In the genomic region with DNA sequence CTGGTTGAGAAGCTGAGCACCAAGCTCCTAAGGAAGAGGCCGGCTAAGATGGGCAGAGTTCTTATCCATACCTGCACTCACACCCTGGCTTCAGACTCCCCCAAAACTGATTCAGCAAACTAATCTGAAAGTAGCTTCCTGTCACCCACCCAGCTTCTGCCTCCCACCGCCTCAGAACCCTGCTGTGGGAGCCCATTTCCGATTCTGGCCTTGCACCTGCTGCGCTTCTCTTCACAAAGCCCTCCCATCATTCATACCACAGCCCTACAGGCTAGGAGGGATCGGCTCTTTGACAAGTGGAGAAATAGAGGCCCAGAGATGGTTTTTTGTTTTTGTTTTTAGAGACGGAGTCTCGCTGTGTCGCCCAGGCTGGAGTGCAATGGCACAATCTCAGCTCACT, we compare ENCODE assay signal across 20 cellular contexts. TPM values are rescaled to one million over a fixed set of nuclear protein-coding genes. Genes with fewer than 3 reads are reported as not detected.
A peak's percentile ranks its signal among the peaks of the same experiment; 100 is the strongest.
DNase-seq lines count a peak whose midpoint lies in the region; ATAC-seq and TF ChIP-seq lines count a peak whose summit lies in the region.
"Had no signal": no experiment of that assay in that cellular context is flagged by ENCODE, and none has a peak within 500 bp of the region (broad histone marks: within the 10 kb centered on the region; RNA-seq: fewer than 3 reads in every experiment).

No MANE protein-coding gene starts in this region.

- no peaks in the 10 kb centered on the region for H3K9me3 ChIP-seq in KOPT-K1 (ENCODE audit: insufficient read depth, low read length, poor library complexity, severe bottlenecking)
- H3K9me3 ChIP-seq in neutrophil, result no peaks in the 10 kb centered on the region
- H3K9me3 ChIP-seq: A549, gastroesophageal sphincter, Peyer's patch, SK-N-SH, upper lobe of right lung had no signal

- peak overlapping the region; percentile 83 for H3K27ac ChIP-seq in KOPT-K1 (ENCODE audit: low read depth, low read length, poor library complexity, severe bottlenecking)
- H3K27ac ChIP-seq in neutrophil, result peak overlapping the region; percentile 86
- no peak overlapping the region for H3K27ac ChIP-seq in foreskin keratinocyte
- H3K27ac ChIP-seq: Peyer's patch, upper lobe of right lung had no signal

- no peak overlapping the region for H3K4me3 Mint-ChIP-seq in activated CD4-positive, alpha-beta T cell treated with anti-CD3 and anti-CD28 coated beads, Interleukin-2, amount 10 ng/mL, durations not matched to agents 7 days and 5 days
- peak overlapping the region; percentile 22 for H3K4me3 Mint-ChIP-seq in activated naive CD8-positive, alpha-beta T cell treated with anti-CD3 and anti-CD28 coated beads, Interleukin-2, amount 50 U/mL, for 24 hours

- peaks cover 34 to 45% of the 10 kb centered on the region in 2 experiments for H3K4me1 ChIP-seq in neutrophil (ENCODE audit: control insufficient read depth in 1 of 2, insufficient read depth in 1 of 2, low read depth in 1 of 2, low read length in 1 of 2)
- peaks cover 10% of the 10 kb centered on the region for H3K4me1 ChIP-seq in foreskin keratinocyte
- H3K4me1 ChIP-seq: Peyer's patch had no signal

- H3K4me3 ChIP-seq in neutrophil (ENCODE audit: low read depth in 1 of 2, low read length in 1 of 2), result no peak overlapping the region
- H3K4me3 ChIP-seq: A549, gastroesophageal sphincter, Peyer's patch, upper lobe of right lung had no signal

- no peak for DNase-seq in activated CD4-positive, alpha-beta T cell treated with anti-CD3 and anti-CD28 coated beads, Interleukin-2, amount 10 ng/mL, durations not matched to agents 7 days and 5 days
- no peak for DNase-seq in activated CD4-positive, alpha-beta T cell treated with anti-CD3 and anti-CD28 coated beads for 48 hours
- DNase-seq in activated naive CD8-positive, alpha-beta T cell treated with anti-CD3 and anti-CD28 coated beads, Interleukin-2, amount 50 U/mL, for 24 hours, result no peak
- no peak for DNase-seq in amniotic stem cell (lab: John Stamatoyannopoulos, UW)
- no peak for DNase-seq in NCI-H2196 (lab: John Stamatoyannopoulos, UW; ENCODE audit: unreplicated experiment)
- DNase-seq in foreskin keratinocyte, result no peak
- DNase-seq: activated CD4-positive, alpha-beta T cell treated with anti-CD3 and anti-CD28 coated beads, Interleukin-2, amount 50 U/mL, for 1 hour; CD4-positive, alpha-beta memory T cell; MM.1S; NCI-H82; nucleus accumbens; Peyer's patch; right cardiac atrium; SK-N-SH; upper lobe of right lung had no signal

- H3K27ac Mint-ChIP-seq in activated CD4-positive, alpha-beta T cell treated with anti-CD3 and anti-CD28 coated beads, Interleukin-2, amount 10 ng/mL, durations not matched to agents 7 days and 5 days, result peak overlapping the region; percentile 46
- peak overlapping the region; percentile 83 for H3K27ac Mint-ChIP-seq in activated naive CD8-positive, alpha-beta T cell treated with anti-CD3 and anti-CD28 coated beads, Interleukin-2, amount 50 U/mL, for 24 hours

- POLR2A ChIA-PET in activated CD4-positive, alpha-beta T cell treated with anti-CD3 and anti-CD28 coated beads, Interleukin-2, amount 10 ng/mL, durations not matched to agents 7 days and 5 days (lab: Charles Lee), result no interaction called here

- ATAC-seq in activated naive CD8-positive, alpha-beta T cell treated with anti-CD3 and anti-CD28 coated beads, Interleukin-2, amount 50 U/mL, for 24 hours, result no peak
- no peak for ATAC-seq in foreskin keratinocyte
- ATAC-seq: A549, gastroesophageal sphincter, HepG2, right cardiac atrium had no signal

- H3K36me3 Mint-ChIP-seq in activated CD4-positive, alpha-beta T cell treated with anti-CD3 and anti-CD28 coated beads, Interleukin-2, amount 10 ng/mL, durations not matched to agents 7 days and 5 days (ENCODE audit: low read depth), result peaks cover 47% of the 10 kb centered on the region
- H3K36me3 Mint-ChIP-seq in activated naive CD8-positive, alpha-beta T cell treated with anti-CD3 and anti-CD28 coated beads, Interleukin-2, amount 50 U/mL, for 24 hours (ENCODE audit: low read depth), result peaks cover 55% of the 10 kb centered on the region

- peaks cover 42% of the 10 kb centered on the region for H3K4me1 Mint-ChIP-seq in activated CD4-positive, alpha-beta T cell treated with anti-CD3 and anti-CD28 coated beads, Interleukin-2, amount 10 ng/mL, durations not matched to agents 7 days and 5 days
- H3K4me1 Mint-ChIP-seq in activated naive CD8-positive, alpha-beta T cell treated with anti-CD3 and anti-CD28 coated beads, Interleukin-2, amount 50 U/mL, for 24 hours, result peaks cover 48% of the 10 kb centered on the region

- no peaks in the 10 kb centered on the region for H3K9me3 Mint-ChIP-seq in activated CD4-positive, alpha-beta T cell treated with anti-CD3 and anti-CD28 coated beads, Interleukin-2, amount 10 ng/mL, durations not matched to agents 7 days and 5 days
- H3K9me3 Mint-ChIP-seq in activated naive CD8-positive, alpha-beta T cell treated with anti-CD3 and anti-CD28 coated beads, Interleukin-2, amount 50 U/mL, for 24 hours, result no peaks in the 10 kb centered on the region
- H3K9me3 Mint-ChIP-seq: CD4-positive, alpha-beta memory T cell had no signal

- TF ChIP-seq CTCF in neutrophil (IDR thresholded peaks at IDR 0.05) (no peak), foreskin keratinocyte (conservative IDR thresholded peaks at IDR 0.05) (no peak)

- no peaks in the 10 kb centered on the region for H3K27me3 Mint-ChIP-seq in activated CD4-positive, alpha-beta T cell treated with anti-CD3 and anti-CD28 coated beads, Interleukin-2, amount 10 ng/mL, durations not matched to agents 7 days and 5 days
- H3K27me3 Mint-ChIP-seq in activated naive CD8-positive, alpha-beta T cell treated with anti-CD3 and anti-CD28 coated beads, Interleukin-2, amount 50 U/mL, for 24 hours, result no peaks in the 10 kb centered on the region
- H3K27me3 Mint-ChIP-seq: CD4-positive, alpha-beta memory T cell had no signal

- H3K36me3 ChIP-seq in KOPT-K1 (ENCODE audit: insufficient read depth, low read length) (peaks cover 82% of the 10 kb centered on the region), neutrophil (peaks cover 59% of the 10 kb centered on the region)

- CTCF ChIA-PET in activated CD4-positive, alpha-beta T cell treated with anti-CD3 and anti-CD28 coated beads, Interleukin-2, amount 10 ng/mL, durations not matched to agents 7 days and 5 days (lab: Charles Lee), result interaction anchor here (1.1 to 2.8 kb wide), 5 partner anchors 8 to 70 kb away, joined by 3 to 20 read pairs (median 4); no protein-coding TSS in a partner anchor

- H3K27me3 ChIP-seq in neutrophil, result no peaks in the 10 kb centered on the region
- H3K27me3 ChIP-seq in foreskin keratinocyte, result no peaks in the 10 kb centered on the region
- H3K27me3 ChIP-seq: gastroesophageal sphincter, Peyer's patch, upper lobe of right lung had no signal

RNA-seq across cellular contexts. Expression of a gene that starts 28.7 kb away (rescaled TPM):
- total RNA-seq in activated CD4-positive, alpha-beta T cell treated with anti-CD3 and anti-CD28 coated beads, Interleukin-2, amount 10 ng/mL, durations not matched to agents 7 days and 5 days, result 100 to 1,000 TPM; 137 to 146 TPM
- total RNA-seq in foreskin keratinocyte, result 105 and 125 TPM in 2 replicates
- 132 and 150 TPM in 2 replicates for polyA plus RNA-seq in foreskin keratinocyte
